21 cellular contexts compared by ENCODE assay signal in the genomic region with DNA sequence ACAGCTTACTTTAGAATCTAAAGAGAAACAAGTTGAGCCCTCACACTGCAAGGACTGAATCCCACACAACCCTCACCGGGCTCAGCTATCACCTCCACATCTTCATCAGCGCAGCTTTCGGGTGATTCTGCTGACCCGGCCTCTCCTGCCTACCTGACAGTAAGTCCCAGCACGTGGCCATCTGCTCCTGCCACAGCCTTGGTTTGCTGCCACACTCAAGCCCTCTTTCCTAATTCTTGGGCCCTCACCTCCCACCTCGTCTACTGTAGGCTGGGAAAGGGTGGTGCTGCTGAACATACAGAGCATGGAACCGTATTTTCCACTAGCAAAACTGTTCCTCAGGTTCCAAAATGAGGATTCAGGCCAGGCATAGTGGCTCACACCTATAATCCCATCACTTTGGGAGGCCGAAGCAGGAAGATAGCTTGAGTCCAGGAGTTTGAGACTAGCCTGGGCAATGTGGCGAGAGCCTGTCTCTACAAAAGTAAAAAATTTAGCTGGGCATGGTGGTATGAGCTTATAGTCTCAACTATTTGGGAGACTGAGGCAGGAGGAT. TPM values are rescaled to one million over a fixed set of nuclear protein-coding genes. Genes with fewer than 3 reads are reported as not detected.
DNase-seq lines count a peak whose midpoint lies in the region; ATAC-seq and TF ChIP-seq lines count a peak whose summit lies in the region.
"Had no signal": no experiment of that assay in that cellular context is flagged by ENCODE, and none has a peak within 500 bp of the region (broad histone marks: within the 10 kb centered on the region; RNA-seq: fewer than 3 reads in every experiment).

No MANE protein-coding gene starts in this region.

- H3K9ac ChIP-seq in endodermal cell (ENCODE audit: extremely low read depth, low read length, poor library complexity, severe bottlenecking) (no peak overlapping the region), neuronal stem cell (ENCODE audit: low read depth, low read length, poor library complexity) (no peak overlapping the region), smooth muscle cell (ENCODE audit: low read depth) (no peak overlapping the region), MM.1S (ENCODE audit: low read length) (no peak overlapping the region)

- H4K91ac ChIP-seq in neuronal stem cell (ENCODE audit: low read depth, low read length, poor library complexity): no peak overlapping the region

- no peak overlapping the region for H3K27ac Mint-ChIP-seq in endodermal cell

- H3K4me2 ChIP-seq in neuronal stem cell (ENCODE audit: insufficient read depth, low read length, poor library complexity, severe bottlenecking) (no peak overlapping the region), smooth muscle cell (no peak overlapping the region), MM.1S (ENCODE audit: low read depth, low read length) (no peak overlapping the region)

- WGBS in endodermal cell (ENCODE audit: insufficient coverage in 1 of 2, insufficient read length in 1 of 2), 2 experiments: 89 to 91% methylated on average over 3 to 9 of the region's 9 CpGs
- no CpG with 5 or more reads among the region's 9 CpGs for WGBS in neuronal stem cell (ENCODE audit: extremely low coverage in 2 of 2, insufficient read length in 2 of 2, insufficient replicate concordance in 1 of 2), 2 donors
- 92% methylated on average over 9 of the region's 9 CpGs for WGBS in smooth muscle cell (ENCODE audit: low lambda C conversion rate)

- H3K79me2 ChIP-seq in smooth muscle cell (ENCODE audit: low read depth) (no peaks in the 10 kb centered on the region), MM.1S (ENCODE audit: low read length) (no peaks in the 10 kb centered on the region)

- no peak overlapping the region for H3K27ac ChIP-seq in right atrium auricular region
- no peak overlapping the region for H3K27ac ChIP-seq in endodermal cell (ENCODE audit: low read depth, low read length)
- H3K27ac ChIP-seq in neuronal stem cell (replicated peaks; ENCODE audit: low read length): no peak overlapping the region
- H3K27ac ChIP-seq in uterus: peak overlapping the region; percentile 83 to 86
- H3K27ac ChIP-seq in smooth muscle cell (ENCODE audit: low read depth): no peak overlapping the region
- no peak overlapping the region for H3K27ac ChIP-seq in MM.1S (ENCODE audit: low read length)
- H3K27ac ChIP-seq: C4-2B had no signal

- no peaks in the 10 kb centered on the region for H3K36me3 Mint-ChIP-seq in endodermal cell (ENCODE audit: low read depth)

- H3K36me3 ChIP-seq in right atrium auricular region: no peaks in the 10 kb centered on the region
- no peaks in the 10 kb centered on the region for H3K36me3 ChIP-seq in endodermal cell (ENCODE audit: control insufficient read depth, insufficient read depth, low read length)
- no peaks in the 10 kb centered on the region for H3K36me3 ChIP-seq in neuronal stem cell (replicated peaks in 1 of 2; ENCODE audit: control insufficient read depth in 2 of 2, insufficient read depth in 2 of 2, low read length in 2 of 2)
- H3K36me3 ChIP-seq in uterus: no peaks in the 10 kb centered on the region
- no peaks in the 10 kb centered on the region for H3K36me3 ChIP-seq in smooth muscle cell (ENCODE audit: low read depth)
- no peaks in the 10 kb centered on the region for H3K36me3 ChIP-seq in MM.1S (replicated peaks; ENCODE audit: insufficient read depth, low read length)
- H3K36me3 ChIP-seq: MG63 had no signal

- no peak overlapping the region for H4K8ac ChIP-seq in neuronal stem cell (ENCODE audit: low read depth, low read length)

- no peak overlapping the region for H2AFZ ChIP-seq in neuronal stem cell (ENCODE audit: low read length)
- H2AFZ ChIP-seq in smooth muscle cell (ENCODE audit: low read depth): no peak overlapping the region
- no peak overlapping the region for H2AFZ ChIP-seq in MM.1S (ENCODE audit: low read length)

- H3K14ac ChIP-seq in neuronal stem cell (ENCODE audit: low read length): no peak overlapping the region

- no peak for ATAC-seq in Right ventricle myocardium inferior
- ATAC-seq: Panc1 had no signal

- no peak overlapping the region for H2AK5ac ChIP-seq in neuronal stem cell (ENCODE audit: low read depth, low read length)

- H2BK5ac ChIP-seq in neuronal stem cell (ENCODE audit: low read length): peak overlapping the region; percentile 27

- no peaks in the 10 kb centered on the region for H3K9me2 ChIP-seq in MM.1S (replicated peaks; ENCODE audit: insufficient read depth, low read length)

- TF ChIP-seq CTCF in right atrium auricular region (IDR thresholded peaks at IDR 0.05) (no peak), endodermal cell (conservative IDR thresholded peaks at IDR 0.05) (no peak), uterus (IDR thresholded peaks at IDR 0.05) (no peak), smooth muscle cell (IDR thresholded peaks at IDR 0.05; ENCODE audit: borderline replicate concordance, insufficient read depth, poor library complexity, severe bottlenecking) (no peak), MM.1S (IDR thresholded peaks at IDR 0.05; ENCODE audit: low read length) (no peak)

- no peak for TF ChIP-seq POLR2A in uterus (IDR thresholded peaks at IDR 0.05)

- no peaks in the 10 kb centered on the region for H3K79me1 ChIP-seq in neuronal stem cell (ENCODE audit: low read depth, low read length)

- H3K4me1 Mint-ChIP-seq in endodermal cell: peaks cover 7% of the 10 kb centered on the region

- H2BK120ac ChIP-seq in neuronal stem cell (ENCODE audit: low read depth, low read length): no peak overlapping the region

- H2BK15ac ChIP-seq in neuronal stem cell (ENCODE audit: low read length): peak overlapping the region; percentile 20

- H3K27me3 ChIP-seq in right atrium auricular region (no peaks in the 10 kb centered on the region), endodermal cell (ENCODE audit: control insufficient read depth, insufficient read depth, low read length, poor library complexity, severe bottlenecking) (no peaks in the 10 kb centered on the region), neuronal stem cell (ENCODE audit: control insufficient read depth in 3 of 3, insufficient read depth in 3 of 3, low read depth in 1 of 3, low read length in 3 of 3) (no peaks in the 10 kb centered on the region), uterus (no peaks in the 10 kb centered on the region), smooth muscle cell (ENCODE audit: low read depth) (no peaks in the 10 kb centered on the region), MM.1S (replicated peaks; ENCODE audit: insufficient read depth, low read length) (no peaks in the 10 kb centered on the region)
- H3K27me3 ChIP-seq: MG63 had no signal

- H3K23ac ChIP-seq in neuronal stem cell (ENCODE audit: low read depth, low read length, poor library complexity): peak overlapping the region; percentile 34

- DNase-seq in Right ventricle myocardium inferior (ENCODE audit: missing footprints) (peak; percentile 16), right atrium auricular region (ENCODE audit: low spot score) (no peak), endodermal cell (peak; percentile 17), neuronal stem cell (ENCODE audit: low spot score) (no peak), uterus (peak in 1 of 2 donors; percentile 11), NCI-H446 treated with DMSO at 0.1 percent for 48 hours (lab: John Stamatoyannopoulos, UW) (no peak), smooth muscle cell (lab: John Stamatoyannopoulos, UW; ENCODE audit: unreplicated experiment) (no peak), MM.1S (no peak)
- DNase-seq: AML-193, GDM1, Kasumi-1, NCI-H1048, NCI-H1436, NCI-H187 treated with DMSO at 0.1 percent for 48 hours, NCI-H2227 treated with DMSO at 0.1 percent for 48 hours, NCI-H524, NCI-H774 had no signal

- H2BK12ac ChIP-seq in neuronal stem cell (ENCODE audit: low read length): no peak overlapping the region

- H3K4me3 ChIP-seq in right atrium auricular region: no peak overlapping the region
- no peak overlapping the region for H3K4me3 ChIP-seq in endodermal cell (ENCODE audit: low read length)
- H3K4me3 ChIP-seq in neuronal stem cell (ENCODE audit: low read length in 2 of 2): no peak overlapping the region
- H3K4me3 ChIP-seq in uterus: no peak overlapping the region
- H3K4me3 ChIP-seq in smooth muscle cell: no peak overlapping the region
- no peak overlapping the region for H3K4me3 ChIP-seq in MM.1S (ENCODE audit: low read length)
- H3K4me3 ChIP-seq: MG63 had no signal

- peak overlapping the region; percentile 62 for H3K18ac ChIP-seq in neuronal stem cell (ENCODE audit: low read length)

- no peaks in the 10 kb centered on the region for H3K27me3 Mint-ChIP-seq in endodermal cell (ENCODE audit: insufficient read depth)

- H3K4me1 ChIP-seq in right atrium auricular region (peaks cover 0 to 19% of the 10 kb centered on the region in 2 donors), endodermal cell (ENCODE audit: control insufficient read depth, insufficient read depth, low read length) (no peaks in the 10 kb centered on the region), neuronal stem cell (ENCODE audit: control insufficient read depth in 2 of 2, insufficient read depth in 1 of 2, low read depth in 1 of 2, low read length in 2 of 2) (peaks cover 3 to 5% of the 10 kb centered on the region in 2 donors), uterus (peaks cover 0 to 12% of the 10 kb centered on the region in 2 donors), smooth muscle cell (ENCODE audit: low read depth) (peaks cover 13% of the 10 kb centered on the region), MM.1S (ENCODE audit: low read length) (no peaks in the 10 kb centered on the region)

- H4K20me1 ChIP-seq in smooth muscle cell (ENCODE audit: low read depth) (no peaks in the 10 kb centered on the region), MM.1S (ENCODE audit: insufficient read depth, low read length) (no peaks in the 10 kb centered on the region)

- H3K9me3 ChIP-seq in right atrium auricular region (no peaks in the 10 kb centered on the region), endodermal cell (ENCODE audit: control insufficient read depth, low read length) (no peaks in the 10 kb centered on the region), neuronal stem cell (replicated peaks in 1 of 2; ENCODE audit: control insufficient read depth in 2 of 2, insufficient read depth in 1 of 2, low read depth in 1 of 2, low read length in 2 of 2) (no peaks in the 10 kb centered on the region), uterus (no peaks in the 10 kb centered on the region), smooth muscle cell (replicated peaks; ENCODE audit: low read depth) (no peaks in the 10 kb centered on the region), MM.1S (replicated peaks; ENCODE audit: insufficient read depth, low read length) (no peaks in the 10 kb centered on the region)
- H3K9me3 ChIP-seq: MG63 had no signal

- no peaks in the 10 kb centered on the region for H3K9me3 Mint-ChIP-seq in endodermal cell

- intact Hi-C loops in Right ventricle myocardium inferior (cut with DNase I) (no loop called here), uterus (cut with DNase I; ENCODE audit: low total_unique reads) (no loop called here)

- no peak overlapping the region for H3K4me3 Mint-ChIP-seq in endodermal cell

- no peaks in the 10 kb centered on the region for H3F3A ChIP-seq in smooth muscle cell (ENCODE audit: low read depth)
- H3F3A ChIP-seq in MM.1S (ENCODE audit: insufficient read depth, low read length): no peaks in the 10 kb centered on the region

- no peak overlapping the region for H3K4ac ChIP-seq in neuronal stem cell (ENCODE audit: low read length)

RNA-seq across cellular contexts. Expression of gene HAAO, which starts 55.3 kb away (rescaled TPM):
- total RNA-seq in Right ventricle myocardium inferior: 1.9 TPM
- 1 to 10 TPM; 1.4 to 2.6 TPM for total RNA-seq in right atrium auricular region
- 10 to 100 TPM; 13.4 to 24.2 TPM for total RNA-seq in endodermal cell
- 6.8 TPM for polyA plus RNA-seq in endodermal cell (2013, experiment 1 of 2)
- polyA plus RNA-seq in endodermal cell (2013, experiment 2 of 2): 7.2 TPM
- 2.1 TPM for polyA plus RNA-seq in neuronal stem cell (2013, experiment 1 of 2)
- polyA plus RNA-seq in neuronal stem cell (2013, experiment 2 of 2): 2.5 TPM
- total RNA-seq in uterus: 10 to 100 TPM in 3 of 4 donors, 1 to 10 TPM in 1; 3.1 to 25.1 (median 20.8) TPM
- total RNA-seq in smooth muscle cell: 4.5 and 7.1 TPM in 2 replicates
- 10.2 and 10.3 TPM in 2 replicates for polyA plus RNA-seq in smooth muscle cell
- total RNA-seq: A172 had no signal

Comparison
In these comparisons a context has a peak if more than half of its experiments do, and no peak if none do; other contexts are left out.
1. DNase-seq: peak in Right ventricle myocardium inferior (single experiment) and endodermal cell (single experiment); none in right atrium auricular region (single experiment), neuronal stem cell (single experiment), NCI-H446 treated with DMSO at 0.1 percent for 48 hours (single experiment), smooth muscle cell (single experiment) and MM.1S (single experiment).
2. H3K27ac ChIP-seq: peak in uterus (2 of 2); none in right atrium auricular region (0 of 2), endodermal cell (single experiment), neuronal stem cell (single experiment), smooth muscle cell (single experiment) and MM.1S (single experiment).